In the genomic region with DNA sequence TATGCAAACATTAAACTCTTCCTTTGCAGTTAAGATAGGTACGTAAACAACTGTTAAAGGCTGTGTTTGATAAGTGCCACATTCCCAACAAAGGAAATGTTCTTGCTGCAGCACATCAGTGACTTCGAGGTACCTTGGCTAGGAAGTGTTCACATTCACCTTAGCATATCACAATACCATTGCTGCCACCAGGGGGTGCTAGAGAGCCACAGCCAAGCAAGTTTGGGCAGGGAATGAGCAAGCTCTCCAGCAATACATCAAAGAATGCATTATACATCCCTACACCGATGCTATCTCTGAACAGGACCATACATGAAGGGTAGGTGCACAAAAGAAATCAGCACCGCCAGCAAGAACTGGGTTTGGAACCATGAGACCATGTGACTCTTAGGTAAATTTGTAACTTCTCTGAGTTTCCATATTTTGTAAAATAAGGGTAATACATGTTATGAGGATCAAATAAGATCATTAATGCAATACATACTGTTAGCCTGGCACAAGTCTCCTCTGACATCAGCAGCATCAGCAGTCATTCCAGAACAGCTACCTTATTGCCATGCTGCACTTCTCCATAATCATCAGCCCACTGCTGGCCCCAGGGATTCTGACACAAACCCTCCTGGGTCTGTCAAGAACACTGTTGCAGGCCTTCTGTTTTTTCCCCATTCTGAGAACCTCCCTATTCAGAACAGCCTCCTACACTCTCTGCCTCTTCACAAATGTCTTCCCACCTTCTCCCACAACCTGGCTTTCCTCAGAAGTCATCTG, we compare ENCODE assay signal across 8 cellular contexts. TPM values are rescaled to one million over a fixed set of nuclear protein-coding genes. Genes with fewer than 3 reads are reported as not detected.
A peak's percentile ranks its signal among the peaks of the same experiment; 100 is the strongest.
DNase-seq lines count a peak whose midpoint lies in the region; ATAC-seq and TF ChIP-seq lines count a peak whose summit lies in the region.

No MANE protein-coding gene starts in this region.

- peaks cover 2% of the 10 kb centered on the region; the same call in 2 of the 3 replicates for H3K4me1 Mint-ChIP-seq in GM23338
- H3K4me1 Mint-ChIP-seq in activated naive CD4-positive, alpha-beta T cell treated with anti-CD3 and anti-CD28 coated beads, Interleukin-2, amount 10 ng/mL, durations not matched to agents 7 days and 5 days = peaks cover 9% of the 10 kb centered on the region

- WGBS in SK-N-SH (ENCODE audit: low lambda C conversion rate) = 25% methylated on average over 4 of the region's 4 CpGs

- no peak for TF ChIP-seq POLR2A in vagina (IDR thresholded peaks at IDR 0.05)

- H3K9me3 ChIP-seq in MM.1S (replicated peaks; ENCODE audit: insufficient read depth, low read length) (no peaks in the 10 kb centered on the region), SK-N-SH (no peaks in the 10 kb centered on the region), vagina (no peaks in the 10 kb centered on the region)

- no peaks in the 10 kb centered on the region for H3K9me3 Mint-ChIP-seq in GM23338
- no peaks in the 10 kb centered on the region for H3K9me3 Mint-ChIP-seq in activated naive CD4-positive, alpha-beta T cell treated with anti-CD3 and anti-CD28 coated beads, Interleukin-2, amount 10 ng/mL, durations not matched to agents 7 days and 5 days

- H3K27ac ChIP-seq in GM23338 (ENCODE audit: low read depth) (peak overlapping the region; percentile 52; the same call in 1 of the 2 replicates), MM.1S (ENCODE audit: low read length) (no peak overlapping the region), SK-N-SH (ENCODE audit: low read depth in 2 of 2, low read length in 1 of 2) (no peak overlapping the region), vagina (no peak overlapping the region)

- H3K27me3 ChIP-seq in GM23338 (ENCODE audit: insufficient read depth) (no peaks in the 10 kb centered on the region), MM.1S (replicated peaks; ENCODE audit: insufficient read depth, low read length) (no peaks in the 10 kb centered on the region), SK-N-SH (ENCODE audit: insufficient read depth) (no peaks in the 10 kb centered on the region), vagina (no peaks in the 10 kb centered on the region)

- H3K4me2 ChIP-seq in GM23338 (no peak overlapping the region), MM.1S (ENCODE audit: low read depth, low read length) (no peak overlapping the region), SK-N-SH (no peak overlapping the region)

- H3K9me2 ChIP-seq in GM23338 (ENCODE audit: insufficient read depth) (no peaks in the 10 kb centered on the region), MM.1S (replicated peaks; ENCODE audit: insufficient read depth, low read length) (no peaks in the 10 kb centered on the region), SK-N-SH (no peaks in the 10 kb centered on the region)

- peaks cover 7% of the 10 kb centered on the region for H3K36me3 Mint-ChIP-seq in GM23338 (ENCODE audit: low read depth)
- peaks cover 6% of the 10 kb centered on the region for H3K36me3 Mint-ChIP-seq in activated naive CD4-positive, alpha-beta T cell treated with anti-CD3 and anti-CD28 coated beads, Interleukin-2, amount 10 ng/mL, durations not matched to agents 7 days and 5 days

- POLR2A ChIA-PET in SK-N-SH (lab: Yijun Ruan, JAX) = no interaction called here

- H2AFZ ChIP-seq in GM23338 = no peak overlapping the region
- H2AFZ ChIP-seq in MM.1S (ENCODE audit: low read length) = no peak overlapping the region
- no peak overlapping the region for H2AFZ ChIP-seq in SK-N-SH (ENCODE audit: low read depth)

- H3K9ac ChIP-seq in MM.1S (ENCODE audit: low read length) (no peak overlapping the region), SK-N-SH (no peak overlapping the region)

- intact Hi-C loops in head of caudate nucleus (cut with DNase I) (loop anchor here (5.0 kb wide), 2 partner anchors 94 to 269 kb away; no protein-coding TSS in a partner anchor), posterior vena cava (cut with DNase I) (loop anchor here in 1 of 2 donors (5.0 to 10.0 kb wide), 2 partner anchors 84 to 272 kb away; partner anchors contain the start of genes ANAPC13 and CEP63), vagina (cut with DNase I) (loop anchor here (5.0 kb wide), 3 partner anchors 79 to 259 kb away; no protein-coding TSS in a partner anchor)

- peaks cover 11% of the 10 kb centered on the region for H3K36me3 ChIP-seq in GM23338 (ENCODE audit: insufficient read depth)
- H3K36me3 ChIP-seq in MM.1S (replicated peaks; ENCODE audit: insufficient read depth, low read length) = no peaks in the 10 kb centered on the region
- H3K36me3 ChIP-seq in SK-N-SH (replicated peaks in 1 of 2; ENCODE audit: control insufficient read depth in 1 of 2, insufficient read depth in 2 of 2, low read length in 1 of 2) = peaks cover 32 to 33% of the 10 kb centered on the region in 2 experiments
- peaks cover 0 to 10% of the 10 kb centered on the region in 2 donors for H3K36me3 ChIP-seq in vagina

- DNase-seq in DMS79 treated with DMSO at 0.1 percent for 48 hours (lab: John Stamatoyannopoulos, UW) (peak; percentile 63), GM23338 (ENCODE audit: low spot score) (peak; percentile 88), MM.1S (peak; percentile 72), SK-N-SH (peak; percentile 58), head of caudate nucleus (peak; percentile 47 to 96 (median 90)), posterior vena cava (ENCODE audit: low spot score) (peak; percentile 91), vagina (ENCODE audit: extremely low spot score in 2 of 2) (no peak)
- DNase-seq in activated naive CD4-positive, alpha-beta T cell treated with anti-CD3 and anti-CD28 coated beads, Interleukin-2, amount 10 ng/mL, durations not matched to agents 7 days and 5 days = peak; percentile 89

- peak; percentile 98 to 99 for TF ChIP-seq CTCF in GM23338 (conservative IDR thresholded peaks at IDR 0.05; ENCODE audit: low read depth in 2 of 2)
- peak; percentile 97 for TF ChIP-seq CTCF in MM.1S (IDR thresholded peaks at IDR 0.05; ENCODE audit: low read length)
- peak; percentile 98 for TF ChIP-seq CTCF in SK-N-SH (IDR thresholded peaks at IDR 0.05)
- TF ChIP-seq CTCF in vagina (IDR thresholded peaks at IDR 0.05) = peak; percentile 96 to 97 (median 97)

- H3K4me1 ChIP-seq in GM23338 (ENCODE audit: insufficient read depth) (no peaks in the 10 kb centered on the region), MM.1S (ENCODE audit: low read length) (0 out of 2 replicates have a peak, but pooled peaks cover 8% of the 10 kb centered on the region), SK-N-SH (ENCODE audit: control insufficient read depth in 1 of 2, insufficient read depth in 2 of 2, low read depth in 1 of 2, low read length in 1 of 2) (no peaks in the 10 kb centered on the region; a peak in 1 of 4 replicates), vagina (peaks cover 13% of the 10 kb centered on the region)

- ATAC-seq in GM23338 = peak; percentile 96

- H3K4me3 ChIP-seq in GM23338 = no peak overlapping the region
- H3K4me3 ChIP-seq in MM.1S (ENCODE audit: low read length) = no peak overlapping the region
- H3K4me3 ChIP-seq in SK-N-SH (ENCODE audit: low read depth in 2 of 2, low read length in 1 of 2) = no peak overlapping the region; a peak in 1 of 4 replicates
- no peak overlapping the region for H3K4me3 ChIP-seq in vagina

- H3K27ac Mint-ChIP-seq in GM23338 = no peak overlapping the region
- no peak overlapping the region for H3K27ac Mint-ChIP-seq in activated naive CD4-positive, alpha-beta T cell treated with anti-CD3 and anti-CD28 coated beads, Interleukin-2, amount 10 ng/mL, durations not matched to agents 7 days and 5 days

- CTCF ChIA-PET in SK-N-SH (lab: Yijun Ruan, JAX) = interaction anchor here (0.6 to 8.1 kb wide), 73 partner anchors 12 to 1490 kb away, joined by 3 to 152 read pairs (median 5); partner anchors contain the start of gene RYK
- CTCF ChIA-PET in activated naive CD4-positive, alpha-beta T cell treated with anti-CD3 and anti-CD28 coated beads, Interleukin-2, amount 10 ng/mL, durations not matched to agents 7 days and 5 days (lab: Charles Lee) = interaction anchor here (0.8 to 3.9 kb wide), 33 partner anchors 8 to 396 kb away, joined by 3 to 33 read pairs (median 4); partner anchors contain the start of gene RYK

- peaks cover 3% of the 10 kb centered on the region for H3K27me3 Mint-ChIP-seq in GM23338 (ENCODE audit: insufficient read depth, low read depth, poor library complexity)
- H3K27me3 Mint-ChIP-seq in activated naive CD4-positive, alpha-beta T cell treated with anti-CD3 and anti-CD28 coated beads, Interleukin-2, amount 10 ng/mL, durations not matched to agents 7 days and 5 days = peaks cover 3% of the 10 kb centered on the region

- peaks cover 30% of the 10 kb centered on the region for H4K20me1 ChIP-seq in GM23338 (replicated peaks; ENCODE audit: insufficient read depth)
- H4K20me1 ChIP-seq in MM.1S (ENCODE audit: insufficient read depth, low read length) = no peaks in the 10 kb centered on the region
- peaks cover 27% of the 10 kb centered on the region for H4K20me1 ChIP-seq in SK-N-SH (ENCODE audit: insufficient read depth)

- no peak for TF ChIP-seq EP300 in SK-N-SH (IDR thresholded peaks at IDR 0.05; ENCODE audit: borderline replicate concordance in 1 of 2, low read depth in 1 of 2, low read length in 1 of 2)

- peak; percentile 85 for TF ChIP-seq RAD21 in SK-N-SH (IDR thresholded peaks at IDR 0.05; ENCODE audit: low read length)

- peaks cover 11% of the 10 kb centered on the region for H3K79me2 ChIP-seq in GM23338 (replicated peaks; ENCODE audit: insufficient read depth)
- no peaks in the 10 kb centered on the region for H3K79me2 ChIP-seq in MM.1S (ENCODE audit: low read length)
- H3K79me2 ChIP-seq in SK-N-SH (ENCODE audit: insufficient read depth) = peaks cover 30% of the 10 kb centered on the region

- no peak overlapping the region for H3K4me3 Mint-ChIP-seq in GM23338
- no peak overlapping the region for H3K4me3 Mint-ChIP-seq in activated naive CD4-positive, alpha-beta T cell treated with anti-CD3 and anti-CD28 coated beads, Interleukin-2, amount 10 ng/mL, durations not matched to agents 7 days and 5 days

- no peaks in the 10 kb centered on the region for H3F3A ChIP-seq in GM23338 (replicated peaks; ENCODE audit: low read depth)
- no peaks in the 10 kb centered on the region for H3F3A ChIP-seq in MM.1S (ENCODE audit: insufficient read depth, low read length)
- peaks cover 11% of the 10 kb centered on the region for H3F3A ChIP-seq in SK-N-SH (replicated peaks; ENCODE audit: insufficient read depth)

TF ChIP-seq in SK-N-SH, 30 proteins besides CTCF, POLR2A, EP300 and RAD21 (continues in another document):
- TF ChIP-seq MXI1 (IDR thresholded peaks at IDR 0.05; ENCODE audit: low read depth, low read length) = peak; percentile 46; the same call in 1 of the 2 replicates

RNA-seq across cellular contexts. Expression of gene RYK, which starts 37.6 kb away (rescaled TPM):
- 84.2 and 94.8 TPM in 2 replicates for total RNA-seq in GM23338 (2014; rRNA removed; shearing (Covaris generic))
- polyA plus RNA-seq in GM23338 (2016; fragmentation: Nextera tagmentation; extraction: Ambion mirVana) (24.9 and 31.4 TPM in 2 replicates), SK-N-SH (2012; rRNA removed) (25.9 and 36.2 TPM in 2 replicates)
- 32.7 and 34.4 TPM in 2 replicates for polyA plus RNA-seq in SK-N-SH (2012; cell fraction: cytosol; rRNA removed)
- 20.1 and 54.3 TPM in 2 replicates for polyA plus RNA-seq in SK-N-SH (2012; cell fraction: nucleus; rRNA removed)
- total RNA-seq in posterior vena cava (10 to 100 TPM; 55.8 to 82.7 TPM), vagina (102 TPM)

Comparison
In these comparisons a context has a peak if more than half of its experiments do, and no peak if none do; other contexts are left out.
1. DNase-seq: peak in DMS79 treated with DMSO at 0.1 percent for 48 hours (single experiment), GM23338 (single experiment), MM.1S (single experiment), SK-N-SH (single experiment), activated naive CD4-positive, alpha-beta T cell treated with anti-CD3 and anti-CD28 coated beads, Interleukin-2, amount 10 ng/mL, durations not matched to agents 7 days and 5 days (single experiment), head of caudate nucleus (42 of 42) and posterior vena cava (single experiment); none in vagina (0 of 2).
2. Peak in every context shown above with its lines, with median percentiles within 50 percentile points of each other: CTCF ChIP-seq.